8 cellular contexts compared by ENCODE assay signal in genomic region chr20:63521602-63522001, GRCh38. TPM values are rescaled to one million over a fixed set of nuclear protein-coding genes. Genes with fewer than 3 reads are reported as not detected.
A peak's percentile ranks its signal among the peaks of the same experiment; 100 is the strongest.
DNase-seq lines count a peak whose midpoint lies in the region; ATAC-seq and TF ChIP-seq lines count a peak whose summit lies in the region.

No MANE protein-coding gene starts in this region.

- no peak overlapping the region for H2AFZ ChIP-seq in PC-3 (ENCODE audit: low read length)

- H3K4me1 ChIP-seq in BE2C, result no peaks in the 10 kb centered on the region
- peaks cover 13% of the 10 kb centered on the region for H3K4me1 ChIP-seq in PC-3 (ENCODE audit: insufficient read depth, low read length)

- H3K27me3 ChIP-seq in BE2C (no peaks in the 10 kb centered on the region), PC-3 (ENCODE audit: low read length) (no peaks in the 10 kb centered on the region)

- peaks cover 4% of the 10 kb centered on the region; the same call in 1 of the 2 replicates for H3K9me3 ChIP-seq in BE2C
- no peaks in the 10 kb centered on the region for H3K9me3 ChIP-seq in PC-3 (ENCODE audit: low read length)

- peak; percentile 23 for DNase-seq in BE2C
- DNase-seq in PC-3, result no peak
- DNase-seq in epithelial cell of esophagus (ENCODE audit: low read depth), result no peak
- DNase-seq in natural killer cell treated with Interleukin-12 subunit alpha and Interleukin-12 subunit beta and Interleukin-15 and Interleukin-18, amount 100 ng/mL, for 72 hours (ENCODE audit: low spot score), result peak; percentile 20
- DNase-seq in SIG-M5 treated with dmso at 0.1 percent for 504 hours (lab: John Stamatoyannopoulos, UW; ENCODE audit: unreplicated experiment), result no peak
- no peak for DNase-seq in effector CD8-positive, alpha-beta T cell (lab: John Stamatoyannopoulos, UW)

- H3K9me3 Mint-ChIP-seq in natural killer cell treated with Interleukin-12 subunit alpha and Interleukin-12 subunit beta and Interleukin-15 and Interleukin-18, amount 100 ng/mL, for 72 hours, result no peaks in the 10 kb centered on the region

- no peaks in the 10 kb centered on the region for H3K9me2 ChIP-seq in PC-3 (replicated peaks; ENCODE audit: low read length)

- CTCF ChIA-PET in PC-3 (lab: Charles Lee), result interaction anchor here (1.7 kb wide), 1 partner anchor 25 kb away, joined by 21 read pairs; no protein-coding TSS in a partner anchor

- H3K79me2 ChIP-seq in PC-3 (ENCODE audit: low read length), result peaks cover 27% of the 10 kb centered on the region

- peaks cover 8% of the 10 kb centered on the region for H3F3A ChIP-seq in PC-3 (ENCODE audit: low read length, unreplicated experiment)

- no TSS peak for BruUV-seq in PC-3 (replicated peaks; lab: Mats Ljungman, UMichigan)

- ATAC-seq in PC-3, result no peak
- no peak for ATAC-seq in natural killer cell treated with Interleukin-12 subunit alpha and Interleukin-12 subunit beta and Interleukin-15 and Interleukin-18, amount 100 ng/mL, for 72 hours
- no peak for ATAC-seq in GM18505 (IDR thresholded peaks at IDR 0.05; ENCODE audit: unreplicated experiment)
- no peak for ATAC-seq in GM21390 (IDR thresholded peaks at IDR 0.05; ENCODE audit: unreplicated experiment)

- peak overlapping the region; percentile 77 for H3K4me3 Mint-ChIP-seq in natural killer cell treated with Interleukin-12 subunit alpha and Interleukin-12 subunit beta and Interleukin-15 and Interleukin-18, amount 100 ng/mL, for 72 hours

- TF ChIP-seq CTCF in BE2C (IDR thresholded peaks at IDR 0.05; ENCODE audit: low read depth, low read length), result no peak
- no peak for TF ChIP-seq CTCF in PC-3 (conservative IDR thresholded peaks at IDR 0.05; ENCODE audit: low read depth, low read length)
- TF ChIP-seq CTCF in epithelial cell of esophagus (IDR thresholded peaks at IDR 0.05; ENCODE audit: insufficient read depth, low read depth, low read length, missing control alignments), result no peak

- no peaks in the 10 kb centered on the region for H3K36me3 Mint-ChIP-seq in natural killer cell treated with Interleukin-12 subunit alpha and Interleukin-12 subunit beta and Interleukin-15 and Interleukin-18, amount 100 ng/mL, for 72 hours

- intact Hi-C loops in PC-3 (cut with micrococcal nuclease), result no loop called here

- peaks cover 0 to 5% of the 10 kb centered on the region in 2 donors for H3K27me3 Mint-ChIP-seq in natural killer cell treated with Interleukin-12 subunit alpha and Interleukin-12 subunit beta and Interleukin-15 and Interleukin-18, amount 100 ng/mL, for 72 hours

- peak overlapping the region; percentile 73 for H3K4me3 ChIP-seq in BE2C (ENCODE audit: low read depth, low read length)
- H3K4me3 ChIP-seq in PC-3 (ENCODE audit: low read length), result peak overlapping the region; percentile 99
- peak overlapping the region; percentile 83 for H3K4me3 ChIP-seq in epithelial cell of esophagus (ENCODE audit: low read length)

- peaks cover 24% of the 10 kb centered on the region for H4K20me1 ChIP-seq in PC-3 (ENCODE audit: low read length)

- H3K9ac ChIP-seq in PC-3 (ENCODE audit: low read length), result peak overlapping the region; percentile 93

- POLR2A ChIA-PET in PC-3 (lab: Charles Lee; ENCODE audit: unreplicated experiment), result interaction anchor here (0.7 to 1.8 kb wide), 4 partner anchors 15 to 120 kb away, joined by 4 to 23 read pairs (median 12); partner anchors contain the start of gene PTK6

- peak overlapping the region; percentile 93 for H3K4me2 ChIP-seq in PC-3 (ENCODE audit: low read length)

- peak overlapping the region; percentile 75 for H3K27ac ChIP-seq in PC-3 (ENCODE audit: low read length)

- H3K27ac Mint-ChIP-seq in natural killer cell treated with Interleukin-12 subunit alpha and Interleukin-12 subunit beta and Interleukin-15 and Interleukin-18, amount 100 ng/mL, for 72 hours, result no peak overlapping the region

- TF ChIP-seq POLR2A in GM18505 (IDR thresholded peaks at IDR 0.05; ENCODE audit: borderline replicate concordance, extremely low read depth, insufficient read depth, insufficient read length), result no peak

- peaks cover 4 to 8% of the 10 kb centered on the region in 2 donors for H3K4me1 Mint-ChIP-seq in natural killer cell treated with Interleukin-12 subunit alpha and Interleukin-12 subunit beta and Interleukin-15 and Interleukin-18, amount 100 ng/mL, for 72 hours (ENCODE audit: low read depth in 2 of 2)

- H3K36me3 ChIP-seq in BE2C (peaks cover 22% of the 10 kb centered on the region), PC-3 (ENCODE audit: low read depth, low read length) (peaks cover 24% of the 10 kb centered on the region)

RNA-seq across cellular contexts. Expression of gene PPDPF, which starts 1.0 kb away (rescaled TPM):
- polyA plus RNA-seq in BE2C (2012; ENCODE audit: insufficient read depth, insufficient read length, low read depth), result 447 TPM
- total RNA-seq in PC-3 (2014; rRNA removed), result 245 and 256 TPM in 2 replicates
- 10 to 100 TPM; 66.4 to 96.9 TPM for total RNA-seq in natural killer cell treated with Interleukin-12 subunit alpha and Interleukin-12 subunit beta and Interleukin-15 and Interleukin-18, amount 100 ng/mL, for 72 hours

RNA-seq across cellular contexts. Expression of gene PTK6, which starts 15.6 kb away (rescaled TPM):
- polyA plus RNA-seq in BE2C (2012; ENCODE audit: insufficient read depth, insufficient read length, low read depth), result 1.2 TPM
- 11.1 and 15.1 TPM in 2 replicates for total RNA-seq in PC-3 (2014; rRNA removed)
- total RNA-seq in natural killer cell treated with Interleukin-12 subunit alpha and Interleukin-12 subunit beta and Interleukin-15 and Interleukin-18, amount 100 ng/mL, for 72 hours, result under 1 TPM in 1 of 2 donors, not detected in 1; 0.19 TPM

RNA-seq across cellular contexts. Expression of gene EEF1A2, which starts 22.7 kb away (rescaled TPM):
- 3,079 TPM for polyA plus RNA-seq in BE2C (2012; ENCODE audit: insufficient read depth, insufficient read length, low read depth)
- total RNA-seq in PC-3 (2014; rRNA removed), result 463 and 559 TPM in 2 replicates
- total RNA-seq in natural killer cell treated with Interleukin-12 subunit alpha and Interleukin-12 subunit beta and Interleukin-15 and Interleukin-18, amount 100 ng/mL, for 72 hours, result 1 to 10 TPM; 3.1 to 6.1 TPM

RNA-seq across cellular contexts. Expression of gene SRMS, which starts 25.9 kb away (rescaled TPM):
- polyA plus RNA-seq in BE2C (2012; ENCODE audit: insufficient read depth, insufficient read length, low read depth), result not detected
- 0.22 and 0.63 TPM in 2 replicates for total RNA-seq in PC-3 (2014; rRNA removed)
- total RNA-seq in natural killer cell treated with Interleukin-12 subunit alpha and Interleukin-12 subunit beta and Interleukin-15 and Interleukin-18, amount 100 ng/mL, for 72 hours, result not detected

RNA-seq across cellular contexts. Expression of gene FNDC11, which starts 32.4 kb away (rescaled TPM):
- polyA plus RNA-seq in BE2C (2012; ENCODE audit: insufficient read depth, insufficient read length, low read depth), result not detected
- total RNA-seq in PC-3 (2014; rRNA removed), result 0.40 and 1.8 TPM in 2 replicates
- under 1 TPM; 0.31 to 0.39 TPM for total RNA-seq in natural killer cell treated with Interleukin-12 subunit alpha and Interleukin-12 subunit beta and Interleukin-15 and Interleukin-18, amount 100 ng/mL, for 72 hours

Comparison
In these comparisons a context has a peak if more than half of its experiments do, and no peak if none do; other contexts are left out.
1. DNase-seq: peak in BE2C (single experiment) and natural killer cell treated with Interleukin-12 subunit alpha and Interleukin-12 subunit beta and Interleukin-15 and Interleukin-18, amount 100 ng/mL, for 72 hours (single experiment); none in PC-3 (single experiment), epithelial cell of esophagus (single experiment), SIG-M5 treated with dmso at 0.1 percent for 504 hours (single experiment) and effector CD8-positive, alpha-beta T cell (single experiment).
2. RNA of gene PTK6, which starts 15.6 kb away (total RNA-seq): 11.1 to 15.1 TPM in PC-3; 0.19 TPM in natural killer cell treated with Interleukin-12 subunit alpha and Interleukin-12 subunit beta and Interleukin-15 and Interleukin-18, amount 100 ng/mL, for 72 hours; every median in the first group is over 10 times any median in the second.
3. RNA of gene EEF1A2, which starts 22.7 kb away (total RNA-seq): 463 to 559 TPM in PC-3; 3.1 to 6.1 TPM in natural killer cell treated with Interleukin-12 subunit alpha and Interleukin-12 subunit beta and Interleukin-15 and Interleukin-18, amount 100 ng/mL, for 72 hours; every median in the first group is over 10 times any median in the second.
4. Peak in every context shown above with its lines, with median percentiles within 50 percentile points of each other: H3K4me3 ChIP-seq.